12 cellular contexts compared by ENCODE assay signal in genomic region chrX:71611756-71612155, GRCh38. TPM values are rescaled to one million over a fixed set of nuclear protein-coding genes. Genes with fewer than 3 reads are reported as not detected.
A peak's percentile ranks its signal among the peaks of the same experiment; 100 is the strongest.
DNase-seq lines count a peak whose midpoint lies in the region; ATAC-seq and TF ChIP-seq lines count a peak whose summit lies in the region.
"Not testable (repeated sequence)": the region's sequence is repeated elsewhere in the genome, so short reads cannot be mapped to it uniquely, and the experiment has no call there.
"Had no signal": no experiment of that assay in that cellular context is flagged by ENCODE, and none has a peak within 500 bp of the region (broad histone marks: within the 10 kb centered on the region; RNA-seq: fewer than 3 reads in every experiment).

No MANE protein-coding gene starts in this region.

- not testable (repeated sequence) for H3K27me3 Mint-ChIP-seq in CD8-positive, alpha-beta memory T cell; activated CD4-positive, alpha-beta memory T cell treated with anti-CD3 and anti-CD28 coated beads, Interleukin-2, amount 10 ng/mL, durations not matched to agents 7 days and 5 days; activated naive CD8-positive, alpha-beta T cell treated with anti-CD3 and anti-CD28 coated beads, Interleukin-2, amount 10 ng/mL, durations not matched to agents 7 days and 5 days; endothelial cell (ENCODE audit: unreplicated experiment)
- H3K27me3 Mint-ChIP-seq in activated T-cell treated with anti-CD3 and anti-CD28 coated beads, Interleukin-2, amount 50 U/mL, for 24 hours: peaks cover 24% of the 10 kb centered on the region

- not testable (repeated sequence) for H3K27me3 ChIP-seq in CD8-positive, alpha-beta memory T cell (ENCODE audit: insufficient read depth, low read length, poor library complexity, severe bottlenecking)

- H3K4me1 Mint-ChIP-seq in CD8-positive, alpha-beta memory T cell: peaks cover 59 to 74% (median 73%) of the 10 kb centered on the region in 3 donors
- peaks cover 62% of the 10 kb centered on the region for H3K4me1 Mint-ChIP-seq in activated CD4-positive, alpha-beta memory T cell treated with anti-CD3 and anti-CD28 coated beads, Interleukin-2, amount 10 ng/mL, durations not matched to agents 7 days and 5 days
- peaks cover 48% of the 10 kb centered on the region for H3K4me1 Mint-ChIP-seq in activated T-cell treated with anti-CD3 and anti-CD28 coated beads, Interleukin-2, amount 50 U/mL, for 24 hours (ENCODE audit: low read depth)
- peaks cover 56% of the 10 kb centered on the region for H3K4me1 Mint-ChIP-seq in activated naive CD8-positive, alpha-beta T cell treated with anti-CD3 and anti-CD28 coated beads, Interleukin-2, amount 10 ng/mL, durations not matched to agents 7 days and 5 days
- H3K4me1 Mint-ChIP-seq in endothelial cell (ENCODE audit: unreplicated experiment): peaks cover 25% of the 10 kb centered on the region
- H3K4me1 Mint-ChIP-seq in stimulated activated effector memory CD8-positive, alpha-beta T cell treated with anti-CD3 and anti-CD28 coated beads, Interleukin-12 subunit alpha, Interleukin-12 subunit beta, amount 100 ng/mL, for 72 hours: peaks cover 47% of the 10 kb centered on the region

- H3K9me3 Mint-ChIP-seq in CD8-positive, alpha-beta memory T cell; activated CD4-positive, alpha-beta memory T cell treated with anti-CD3 and anti-CD28 coated beads, Interleukin-2, amount 10 ng/mL, durations not matched to agents 7 days and 5 days; activated T-cell treated with anti-CD3 and anti-CD28 coated beads, Interleukin-2, amount 50 U/mL, for 24 hours; activated naive CD8-positive, alpha-beta T cell treated with anti-CD3 and anti-CD28 coated beads, Interleukin-2, amount 10 ng/mL, durations not matched to agents 7 days and 5 days; endothelial cell (ENCODE audit: unreplicated experiment); stimulated activated effector memory CD8-positive, alpha-beta T cell treated with anti-CD3 and anti-CD28 coated beads, Interleukin-12 subunit alpha, Interleukin-12 subunit beta, amount 100 ng/mL, for 72 hours: not testable (repeated sequence)

- not testable (repeated sequence) for H3K4me3 ChIP-seq in CD8-positive, alpha-beta memory T cell (ENCODE audit: low read length)

- not testable (repeated sequence) for H3K36me3 ChIP-seq in CD8-positive, alpha-beta memory T cell (ENCODE audit: insufficient read depth, low read length)

- not testable (repeated sequence) for H3K27ac ChIP-seq in CD8-positive, alpha-beta memory T cell (ENCODE audit: low read depth, low read length)

- TF ChIP-seq CTCF in endothelial cell (IDR thresholded peaks at IDR 0.05; ENCODE audit: unreplicated experiment): not testable (repeated sequence)

- peak overlapping the region in 5 of 8 donors; percentile 2 to 86 (median 67) for H3K27ac Mint-ChIP-seq in CD8-positive, alpha-beta memory T cell
- peak overlapping the region; percentile 34 for H3K27ac Mint-ChIP-seq in activated CD4-positive, alpha-beta memory T cell treated with anti-CD3 and anti-CD28 coated beads, Interleukin-2, amount 10 ng/mL, durations not matched to agents 7 days and 5 days
- not testable (repeated sequence) for H3K27ac Mint-ChIP-seq in activated T-cell treated with anti-CD3 and anti-CD28 coated beads, Interleukin-2, amount 50 U/mL, for 24 hours; endothelial cell (ENCODE audit: unreplicated experiment)
- H3K27ac Mint-ChIP-seq in activated naive CD8-positive, alpha-beta T cell treated with anti-CD3 and anti-CD28 coated beads, Interleukin-2, amount 10 ng/mL, durations not matched to agents 7 days and 5 days: peak overlapping the region; percentile 38
- peak overlapping the region; percentile 85 for H3K27ac Mint-ChIP-seq in stimulated activated effector memory CD8-positive, alpha-beta T cell treated with anti-CD3 and anti-CD28 coated beads, Interleukin-12 subunit alpha, Interleukin-12 subunit beta, amount 100 ng/mL, for 72 hours

- CTCF ChIA-PET in CD8-positive, alpha-beta memory T cell (lab: Charles Lee): not testable (repeated sequence)
- CTCF ChIA-PET in activated CD4-positive, alpha-beta memory T cell treated with anti-CD3 and anti-CD28 coated beads, Interleukin-2, amount 10 ng/mL, durations not matched to agents 7 days and 5 days (lab: Charles Lee): interaction anchor here (2.1 kb wide), 1 partner anchor 11 kb away, joined by 6 read pairs; no protein-coding TSS in a partner anchor

- intact Hi-C loops in cardiac septum (cut with DNase I): not testable (repeated sequence)

- H3K36me3 Mint-ChIP-seq in CD8-positive, alpha-beta memory T cell: peaks cover 4 to 78% (median 28%) of the 10 kb centered on the region in 3 donors
- H3K36me3 Mint-ChIP-seq in activated CD4-positive, alpha-beta memory T cell treated with anti-CD3 and anti-CD28 coated beads, Interleukin-2, amount 10 ng/mL, durations not matched to agents 7 days and 5 days (ENCODE audit: low read depth): peaks cover 78% of the 10 kb centered on the region
- peaks cover 82% of the 10 kb centered on the region for H3K36me3 Mint-ChIP-seq in activated T-cell treated with anti-CD3 and anti-CD28 coated beads, Interleukin-2, amount 50 U/mL, for 24 hours (ENCODE audit: low read depth)
- peaks cover 51% of the 10 kb centered on the region for H3K36me3 Mint-ChIP-seq in activated naive CD8-positive, alpha-beta T cell treated with anti-CD3 and anti-CD28 coated beads, Interleukin-2, amount 10 ng/mL, durations not matched to agents 7 days and 5 days
- peaks cover 53% of the 10 kb centered on the region for H3K36me3 Mint-ChIP-seq in endothelial cell (ENCODE audit: low read depth, unreplicated experiment)
- peaks cover 98% of the 10 kb centered on the region for H3K36me3 Mint-ChIP-seq in stimulated activated effector memory CD8-positive, alpha-beta T cell treated with anti-CD3 and anti-CD28 coated beads, Interleukin-12 subunit alpha, Interleukin-12 subunit beta, amount 100 ng/mL, for 72 hours

- DNase-seq in CD8-positive, alpha-beta memory T cell; activated CD4-positive, alpha-beta memory T cell treated with anti-CD3 and anti-CD28 coated beads, Interleukin-2, amount 10 ng/mL, durations not matched to agents 7 days and 5 days; activated naive CD8-positive, alpha-beta T cell treated with anti-CD3 and anti-CD28 coated beads, Interleukin-2, amount 10 ng/mL, durations not matched to agents 7 days and 5 days; endothelial cell (ENCODE audit: low spot score); stimulated activated effector memory CD8-positive, alpha-beta T cell treated with anti-CD3 and anti-CD28 coated beads, Interleukin-12 subunit alpha, Interleukin-12 subunit beta, amount 100 ng/mL, for 72 hours (ENCODE audit: low spot score in 2 of 2): not testable (repeated sequence)
- DNase-seq in activated T-cell treated with anti-CD3 and anti-CD28 coated beads, Interleukin-2, amount 50 U/mL, for 24 hours: peak; percentile 8
- peak; percentile 12 for DNase-seq in cardiac septum (ENCODE audit: low spot score)

- H3K4me3 Mint-ChIP-seq in CD8-positive, alpha-beta memory T cell; activated CD4-positive, alpha-beta memory T cell treated with anti-CD3 and anti-CD28 coated beads, Interleukin-2, amount 10 ng/mL, durations not matched to agents 7 days and 5 days; activated T-cell treated with anti-CD3 and anti-CD28 coated beads, Interleukin-2, amount 50 U/mL, for 24 hours; activated naive CD8-positive, alpha-beta T cell treated with anti-CD3 and anti-CD28 coated beads, Interleukin-2, amount 10 ng/mL, durations not matched to agents 7 days and 5 days; stimulated activated effector memory CD8-positive, alpha-beta T cell treated with anti-CD3 and anti-CD28 coated beads, Interleukin-12 subunit alpha, Interleukin-12 subunit beta, amount 100 ng/mL, for 72 hours: not testable (repeated sequence)
- peak overlapping the region; percentile 71 for H3K4me3 Mint-ChIP-seq in endothelial cell (ENCODE audit: unreplicated experiment)

- POLR2A ChIA-PET in CD8-positive, alpha-beta memory T cell (lab: Charles Lee): interaction anchor here (0.6 kb wide), 1 partner anchor 52 kb away, joined by 4 read pairs; no protein-coding TSS in a partner anchor
- POLR2A ChIA-PET in activated CD4-positive, alpha-beta memory T cell treated with anti-CD3 and anti-CD28 coated beads, Interleukin-2, amount 10 ng/mL, durations not matched to agents 7 days and 5 days (lab: Charles Lee): not testable (repeated sequence)
- POLR2A ChIA-PET in activated naive CD8-positive, alpha-beta T cell treated with anti-CD3 and anti-CD28 coated beads, Interleukin-2, amount 10 ng/mL, durations not matched to agents 7 days and 5 days (lab: Charles Lee): interaction anchor here (0.7 kb wide), 1 partner anchor 11 kb away, joined by 8 read pairs; no protein-coding TSS in a partner anchor

- ATAC-seq in activated naive CD8-positive, alpha-beta T cell treated with anti-CD3 and anti-CD28 coated beads, Interleukin-2, amount 10 ng/mL, durations not matched to agents 7 days and 5 days (ENCODE audit: low read depth); stimulated activated effector memory CD8-positive, alpha-beta T cell treated with anti-CD3 and anti-CD28 coated beads, Interleukin-12 subunit alpha, Interleukin-12 subunit beta, amount 100 ng/mL, for 72 hours: not testable (repeated sequence)

- H3K4me1 ChIP-seq in CD8-positive, alpha-beta memory T cell (ENCODE audit: insufficient read depth, low read length): peaks cover 27% of the 10 kb centered on the region

- H3K9me3 ChIP-seq in CD8-positive, alpha-beta memory T cell (ENCODE audit: low read length): not testable (repeated sequence)

RNA-seq across cellular contexts. Expression of gene CXCR3, which starts 6.6 kb away (rescaled TPM):
- total RNA-seq in CD8-positive, alpha-beta memory T cell: 10 to 100 TPM; 66.1 to 69.3 TPM
- 220 TPM for polyA plus RNA-seq in CD8-positive, alpha-beta memory T cell
- total RNA-seq in activated CD4-positive, alpha-beta memory T cell treated with anti-CD3 and anti-CD28 coated beads, Interleukin-2, amount 10 ng/mL, durations not matched to agents 7 days and 5 days: 10 to 100 TPM; 84.9 to 85.7 TPM
- total RNA-seq in activated naive CD8-positive, alpha-beta T cell treated with anti-CD3 and anti-CD28 coated beads, Interleukin-2, amount 10 ng/mL, durations not matched to agents 7 days and 5 days: 100 to 1,000 TPM; 105 to 107 TPM
- 0.54 TPM for total RNA-seq in endothelial cell (ENCODE audit: unreplicated experiment)
- 0.13 TPM for total RNA-seq in cardiac septum
- total RNA-seq: A172, Daoy, G401 had no signal
- polyA plus RNA-seq: A549, BJ had no signal

RNA-seq across cellular contexts. Expression of gene GCNA, which starts 33.5 kb away (rescaled TPM):
- total RNA-seq in CD8-positive, alpha-beta memory T cell: 1 to 10 TPM; 3.9 to 4.2 TPM
- 0.67 TPM for polyA plus RNA-seq in CD8-positive, alpha-beta memory T cell
- total RNA-seq in activated CD4-positive, alpha-beta memory T cell treated with anti-CD3 and anti-CD28 coated beads, Interleukin-2, amount 10 ng/mL, durations not matched to agents 7 days and 5 days: 1 to 10 TPM; 4.4 to 5.3 TPM
- 1 to 10 TPM; 8.5 to 8.7 TPM for total RNA-seq in activated naive CD8-positive, alpha-beta T cell treated with anti-CD3 and anti-CD28 coated beads, Interleukin-2, amount 10 ng/mL, durations not matched to agents 7 days and 5 days
- total RNA-seq in endothelial cell (ENCODE audit: unreplicated experiment) (3.0 TPM), cardiac septum (1.4 TPM)

Comparison
In these comparisons a context has a peak if more than half of its experiments do, and no peak if none do; other contexts are left out.
1. RNA of gene CXCR3, which starts 6.6 kb away (total RNA-seq): 105 to 107 TPM in activated naive CD8-positive, alpha-beta T cell treated with anti-CD3 and anti-CD28 coated beads, Interleukin-2, amount 10 ng/mL, durations not matched to agents 7 days and 5 days, 84.9 to 85.7 TPM in activated CD4-positive, alpha-beta memory T cell treated with anti-CD3 and anti-CD28 coated beads, Interleukin-2, amount 10 ng/mL, durations not matched to agents 7 days and 5 days and 66.1 to 69.3 TPM in CD8-positive, alpha-beta memory T cell; 0.54 TPM in endothelial cell (single experiment) and 0.13 TPM in cardiac septum (single experiment); every median in the first group is over 10 times any median in the second.